Comparison of ENCODE assay signal across 1 cellular context in the genomic region with DNA sequence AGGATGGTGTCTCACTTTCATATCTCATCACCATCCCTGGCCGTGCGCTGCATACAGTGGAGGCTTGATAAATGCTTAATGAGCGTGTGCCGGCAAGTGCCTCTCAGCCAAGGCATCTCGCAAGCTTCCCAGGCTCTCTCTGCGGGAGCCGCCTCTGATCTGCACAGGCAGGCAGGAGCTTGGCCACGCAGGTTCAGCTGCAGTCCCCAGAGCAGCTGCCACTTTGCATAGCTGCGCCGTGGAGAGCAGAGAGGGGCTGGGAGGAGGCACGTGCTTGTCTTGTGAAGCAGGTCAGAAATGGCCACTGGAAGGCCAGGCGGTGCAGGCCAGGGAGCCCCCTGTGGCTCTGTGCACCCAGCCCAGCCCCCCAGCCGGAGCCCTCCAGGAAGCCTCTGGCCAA.
TF ChIP-seq lines count a peak whose summit lies in the region.

No MANE protein-coding gene starts in this region.

TF ChIP-seq in GM23338, 12 proteins besides CTCF, POLR2A, EP300 and RAD21 (continued from another document):
- TF ChIP-seq ZNF462 (CRISPR knock-in tag; IDR thresholded peaks at IDR 0.05) = no peak
- TF ChIP-seq, protein P1, sequence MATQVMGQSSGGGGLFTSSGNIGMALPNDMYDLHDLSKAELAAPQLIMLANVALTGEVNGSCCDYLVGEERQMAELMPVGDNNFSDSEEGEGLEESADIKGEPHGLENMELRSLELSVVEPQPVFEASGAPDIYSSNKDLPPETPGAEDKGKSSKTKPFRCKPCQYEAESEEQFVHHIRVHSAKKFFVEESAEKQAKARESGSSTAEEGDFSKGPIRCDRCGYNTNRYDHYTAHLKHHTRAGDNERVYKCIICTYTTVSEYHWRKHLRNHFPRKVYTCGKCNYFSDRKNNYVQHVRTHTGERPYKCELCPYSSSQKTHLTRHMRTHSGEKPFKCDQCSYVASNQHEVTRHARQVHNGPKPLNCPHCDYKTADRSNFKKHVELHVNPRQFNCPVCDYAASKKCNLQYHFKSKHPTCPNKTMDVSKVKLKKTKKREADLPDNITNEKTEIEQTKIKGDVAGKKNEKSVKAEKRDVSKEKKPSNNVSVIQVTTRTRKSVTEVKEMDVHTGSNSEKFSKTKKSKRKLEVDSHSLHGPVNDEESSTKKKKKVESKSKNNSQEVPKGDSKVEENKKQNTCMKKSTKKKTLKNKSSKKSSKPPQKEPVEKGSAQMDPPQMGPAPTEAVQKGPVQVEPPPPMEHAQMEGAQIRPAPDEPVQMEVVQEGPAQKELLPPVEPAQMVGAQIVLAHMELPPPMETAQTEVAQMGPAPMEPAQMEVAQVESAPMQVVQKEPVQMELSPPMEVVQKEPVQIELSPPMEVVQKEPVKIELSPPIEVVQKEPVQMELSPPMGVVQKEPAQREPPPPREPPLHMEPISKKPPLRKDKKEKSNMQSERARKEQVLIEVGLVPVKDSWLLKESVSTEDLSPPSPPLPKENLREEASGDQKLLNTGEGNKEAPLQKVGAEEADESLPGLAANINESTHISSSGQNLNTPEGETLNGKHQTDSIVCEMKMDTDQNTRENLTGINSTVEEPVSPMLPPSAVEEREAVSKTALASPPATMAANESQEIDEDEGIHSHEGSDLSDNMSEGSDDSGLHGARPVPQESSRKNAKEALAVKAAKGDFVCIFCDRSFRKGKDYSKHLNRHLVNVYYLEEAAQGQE (IDR thresholded peaks at IDR 0.05; ENCODE audit: unreplicated experiment) = no peak
- no peak for TF ChIP-seq POLR2AphosphoS5 (IDR thresholded peaks at IDR 0.05; ENCODE audit: low read depth)
